ENCODE assay signal across 25 cellular contexts in the genomic region with DNA sequence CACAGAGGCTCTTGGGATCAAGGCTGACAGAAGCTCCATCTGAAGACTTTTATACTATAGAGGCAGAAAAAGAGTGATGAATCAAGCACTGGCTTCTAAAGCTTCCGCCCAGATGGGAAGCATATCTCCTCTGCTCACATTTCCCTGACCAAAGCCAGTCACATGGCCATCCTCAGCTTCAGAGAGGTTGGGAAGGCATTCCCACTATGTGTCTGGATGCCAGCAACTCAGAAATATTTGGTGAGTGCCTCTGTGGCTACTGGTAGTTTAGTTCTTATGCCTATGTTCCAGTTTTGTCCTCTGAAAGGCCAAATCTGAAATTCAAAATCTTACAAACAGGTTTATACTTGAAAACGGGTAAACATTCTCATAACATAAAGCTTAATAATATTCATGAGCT. TPM values are rescaled to one million over a fixed set of nuclear protein-coding genes. Genes with fewer than 3 reads are reported as not detected.
DNase-seq lines count a peak whose midpoint lies in the region; ATAC-seq and TF ChIP-seq lines count a peak whose summit lies in the region.
"Had no signal": no experiment of that assay in that cellular context is flagged by ENCODE, and none has a peak within 500 bp of the region (broad histone marks: within the 10 kb centered on the region; RNA-seq: fewer than 3 reads in every experiment).

No MANE protein-coding gene starts in this region.

- H3K4me3 ChIP-seq in AG10803 (ENCODE audit: low read length): no peak overlapping the region
- H3K4me3 ChIP-seq in CD4-positive, CD25-positive, alpha-beta regulatory T cell (ENCODE audit: low read depth, low read length): no peak overlapping the region
- no peak overlapping the region for H3K4me3 ChIP-seq in naive thymus-derived CD4-positive, alpha-beta T cell (ENCODE audit: low read length)
- H3K4me3 ChIP-seq: GM23248 had no signal

- peak overlapping the region; percentile 45 to 53 (median 50) for H3K27ac Mint-ChIP-seq in CD4-positive, CD25-positive, alpha-beta regulatory T cell
- peak overlapping the region in 5 of 9 donors; percentile 27 to 63 (median 48) for H3K27ac Mint-ChIP-seq in naive thymus-derived CD4-positive, alpha-beta T cell
- H3K27ac Mint-ChIP-seq: CD8-positive, alpha-beta memory T cell; IgD-negative memory B cell had no signal

- peaks cover 0 to 13% (median 0%) of the 10 kb centered on the region in 7 donors for H3K9me3 Mint-ChIP-seq in CD4-positive, CD25-positive, alpha-beta regulatory T cell
- H3K9me3 Mint-ChIP-seq in naive thymus-derived CD4-positive, alpha-beta T cell: peaks cover 0 to 21% (median 0%) of the 10 kb centered on the region in 11 donors
- H3K9me3 Mint-ChIP-seq: H9 had no signal

- H3K4me3 Mint-ChIP-seq in CD4-positive, CD25-positive, alpha-beta regulatory T cell: peak overlapping the region in 1 of 4 donors; percentile 16
- peak overlapping the region in 1 of 10 donors; percentile 9 for H3K4me3 Mint-ChIP-seq in naive thymus-derived CD4-positive, alpha-beta T cell
- H3K4me3 Mint-ChIP-seq: CD8-positive, alpha-beta memory T cell; H9 had no signal

- H3K4me1 ChIP-seq in CD4-positive, CD25-positive, alpha-beta regulatory T cell (ENCODE audit: control insufficient read depth, insufficient read depth, low read length, poor library complexity, severe bottlenecking): peaks cover 34% of the 10 kb centered on the region
- peaks cover 32% of the 10 kb centered on the region in 2 donors for H3K4me1 ChIP-seq in naive thymus-derived CD4-positive, alpha-beta T cell (ENCODE audit: control insufficient read depth in 2 of 2, insufficient read depth in 2 of 2, low read length in 2 of 2)

- POLR2A ChIA-PET in naive thymus-derived CD4-positive, alpha-beta T cell (lab: Charles Lee): interaction anchor here (0.6 to 1.5 kb wide), 4 partner anchors 10 to 278 kb away, joined by 3 to 9 read pairs (median 4); a partner anchor contains a TSS

- H3K27ac ChIP-seq in CD4-positive, CD25-positive, alpha-beta regulatory T cell (ENCODE audit: insufficient read depth, low read length, poor library complexity, severe bottlenecking): no peak overlapping the region
- no peak overlapping the region for H3K27ac ChIP-seq in naive thymus-derived CD4-positive, alpha-beta T cell (ENCODE audit: low read depth, low read length)
- H3K27ac ChIP-seq: GM23248, KMS-11 had no signal

- no peak for TF ChIP-seq CTCF in AG10803 (conservative IDR thresholded peaks at IDR 0.05; ENCODE audit: low read length)
- no peak for TF ChIP-seq CTCF in GM10266 (IDR thresholded peaks at IDR 0.05; ENCODE audit: control insufficient read depth, insufficient read depth, low read depth, missing control alignments)

- ATAC-seq in CD4-positive, CD25-positive, alpha-beta regulatory T cell (ENCODE audit: low read depth in 2 of 2): no peak
- ATAC-seq in naive thymus-derived CD4-positive, alpha-beta T cell: no peak

- DNase-seq in AG10803 (ENCODE audit: low read depth): peak; percentile 50
- DNase-seq in CD4-positive, CD25-positive, alpha-beta regulatory T cell: no peak
- peak; percentile 14 for DNase-seq in astrocyte of the hippocampus (ENCODE audit: low read depth, low spot score)
- DNase-seq in naive thymus-derived CD4-positive, alpha-beta T cell: no peak
- DNase-seq in T-helper 9 cell: no peak
- no peak for DNase-seq in GM10266 (ENCODE audit: extremely low spot score)
- no peak for DNase-seq in stimulated activated CD4-positive, alpha-beta T cell treated with anti-CD3 and anti-CD28 coated beads, Interleukin-15, amount 100 ng/mL, for 24 hours
- DNase-seq: AML-193; C1 segment of cervical spinal cord; CD8-positive, alpha-beta memory T cell; DMS 273 treated with DMSO at 0.1 percent for 48 hours; DMS79; GF-D8; GM23248; H9; NCI-H1092; NCI-H1417 treated with DMSO at 0.1 percent for 48 hours; NCI-H1694 treated with DMSO at 0.1 percent for 48 hours; NCI-H2081; NCI-H2227 treated with DMSO at 0.1 percent for 48 hours; NCI-H526 treated with DMSO at 0.1 percent for 48 hours; Right ventricle myocardium superior; RPMI8226 had no signal

- no peaks in the 10 kb centered on the region for H3K36me3 ChIP-seq in CD4-positive, CD25-positive, alpha-beta regulatory T cell (ENCODE audit: control insufficient read depth, insufficient read depth, low read length)
- H3K36me3 ChIP-seq in naive thymus-derived CD4-positive, alpha-beta T cell (ENCODE audit: control insufficient read depth in 2 of 3, insufficient read depth in 3 of 3, low read length in 3 of 3): no peaks in the 10 kb centered on the region

- H3K9me3 ChIP-seq in CD4-positive, CD25-positive, alpha-beta regulatory T cell (ENCODE audit: control insufficient read depth in 2 of 2, low read length in 2 of 2): no peaks in the 10 kb centered on the region
- H3K9me3 ChIP-seq in naive thymus-derived CD4-positive, alpha-beta T cell (ENCODE audit: control insufficient read depth in 2 of 3, low read length in 3 of 3): no peaks in the 10 kb centered on the region

- CTCF ChIA-PET in naive thymus-derived CD4-positive, alpha-beta T cell (lab: Charles Lee): interaction anchor here (0.5 to 1.2 kb wide), 3 partner anchors 258 to 548 kb away, joined by 3 to 6 read pairs (median 3); no protein-coding TSS in a partner anchor

- H3K27me3 Mint-ChIP-seq in CD4-positive, CD25-positive, alpha-beta regulatory T cell: peaks cover 24% of the 10 kb centered on the region
- H3K27me3 Mint-ChIP-seq in naive thymus-derived CD4-positive, alpha-beta T cell: peaks cover 0 to 38% (median 0%) of the 10 kb centered on the region in 5 donors

- H3K4me1 Mint-ChIP-seq in CD4-positive, CD25-positive, alpha-beta regulatory T cell: peaks cover 18 to 43% (median 33%) of the 10 kb centered on the region in 4 donors
- peaks cover 45 to 69% (median 61%) of the 10 kb centered on the region in 7 donors for H3K4me1 Mint-ChIP-seq in naive thymus-derived CD4-positive, alpha-beta T cell
- H3K4me1 Mint-ChIP-seq: H9 had no signal

- no peaks in the 10 kb centered on the region for H3K36me3 Mint-ChIP-seq in CD4-positive, CD25-positive, alpha-beta regulatory T cell
- H3K36me3 Mint-ChIP-seq in naive thymus-derived CD4-positive, alpha-beta T cell: peaks cover 0 to 25% (median 3%) of the 10 kb centered on the region in 5 donors

- intact Hi-C loops in naive thymus-derived CD4-positive, alpha-beta T cell (cut with micrococcal nuclease): no loop called here

- peaks cover 6% of the 10 kb centered on the region for H3K27me3 ChIP-seq in CD4-positive, CD25-positive, alpha-beta regulatory T cell (ENCODE audit: control insufficient read depth, insufficient read depth, low read length)
- H3K27me3 ChIP-seq in naive thymus-derived CD4-positive, alpha-beta T cell (ENCODE audit: control insufficient read depth in 2 of 2, insufficient read depth in 2 of 2, low read length in 2 of 2): no peaks in the 10 kb centered on the region

RNA-seq across cellular contexts. Expression of a gene that starts 9.9 kb away (rescaled TPM):
- total RNA-seq in CD4-positive, CD25-positive, alpha-beta regulatory T cell: 25.5 TPM
- 1 to 10 TPM in 3 of 4 donors, under 1 TPM in 1; 0.78 to 4.9 (median 2.1) TPM for polyA plus RNA-seq in CD4-positive, CD25-positive, alpha-beta regulatory T cell
- total RNA-seq in naive thymus-derived CD4-positive, alpha-beta T cell: 10 to 100 TPM; 17.1 to 33.8 (median 23.5) TPM
- polyA plus RNA-seq in naive thymus-derived CD4-positive, alpha-beta T cell: 1 to 10 TPM; 7.8 to 9.0 TPM

Comparison
In these comparisons a context has a peak if more than half of its experiments do, and no peak if none do; other contexts are left out.
1. DNase-seq: peak in AG10803 (single experiment) and astrocyte of the hippocampus (single experiment); none in CD4-positive, CD25-positive, alpha-beta regulatory T cell (0 of 3), naive thymus-derived CD4-positive, alpha-beta T cell (0 of 9), T-helper 9 cell (single experiment), GM10266 (single experiment) and stimulated activated CD4-positive, alpha-beta T cell treated with anti-CD3 and anti-CD28 coated beads, Interleukin-15, amount 100 ng/mL, for 24 hours (single experiment).